Comparison of ENCODE assay signal across 28 cellular contexts in genomic region chr12:47417960-47418359, GRCh38.
"Had no signal": no experiment of that assay in that cellular context is flagged by ENCODE, and none has a peak within 500 bp of the region (broad histone marks: within the 10 kb centered on the region; RNA-seq: fewer than 3 reads in every experiment).

No MANE protein-coding gene starts in this region.

- DNase-seq: naive thymus-derived CD4-positive, alpha-beta T cell; natural killer cell; nucleus accumbens; pancreas; right cardiac atrium; right lobe of liver; sigmoid colon; small intestine; stimulated activated CD4-positive, alpha-beta T cell treated with anti-CD3 and anti-CD28 coated beads, Interleukin-15, amount 100 ng/mL, for 24 hours; stimulated activated CD4-positive, alpha-beta T cell treated with anti-CD3 and anti-CD28 coated beads, Interleukin-2, amount 100 ng/mL, for 24 hours; stimulated activated CD4-positive, alpha-beta T cell treated with anti-CD3 and anti-CD28 coated beads, Interleukin-2, amount 100 ng/mL, for 48 hours; stimulated activated CD4-positive, alpha-beta T cell treated with anti-CD3 and anti-CD28 coated beads, Interleukin-4, amount 100 ng/mL, for 24 hours; stimulated activated naive CD4-positive, alpha-beta T cell; stimulated activated naive CD8-positive, alpha-beta T cell treated with anti-CD3 and anti-CD28 coated beads, Interleukin-15, amount 100 ng/mL, for 72 hours; stimulated activated naive CD8-positive, alpha-beta T cell treated with anti-CD3 and anti-CD28 coated beads, Interleukin-15, Interleukin-2, amounts not matched to agents 100 U/mL and 50 U/mL, for 24 hours; substantia nigra; testis; tibial artery; trophoblast cell; upper lobe of left lung had no signal

- H3K4me3 Mint-ChIP-seq: naive thymus-derived CD4-positive, alpha-beta T cell; natural killer cell; nephron; neural crest cell; stimulated activated effector memory CD8-positive, alpha-beta T cell treated with anti-CD3 and anti-CD28 coated beads, Interleukin-12 subunit alpha, Interleukin-12 subunit beta, amount 100 ng/mL, for 72 hours; stimulated activated naive CD8-positive, alpha-beta T cell treated with anti-CD3 and anti-CD28 coated beads, Interleukin-15, amount 100 ng/mL, for 72 hours had no signal

- H3K36me3 Mint-ChIP-seq: natural killer cell had no signal

- H3K36me3 ChIP-seq: neutrophil, pancreas, prostate gland, right lobe of liver, sigmoid colon, suprapubic skin, tibial artery, upper lobe of left lung, vagina had no signal

- H3K27me3 ChIP-seq: neutrophil, pancreas, right lobe of liver, sigmoid colon, suprapubic skin, testis, tibial artery, upper lobe of left lung, vagina had no signal

- ATAC-seq: naive thymus-derived CD4-positive, alpha-beta T cell; natural killer cell; pancreas; right cardiac atrium; right lobe of liver; stimulated activated effector memory CD8-positive, alpha-beta T cell treated with anti-CD3 and anti-CD28 coated beads, Interleukin-12 subunit alpha, Interleukin-12 subunit beta, amount 100 ng/mL, for 72 hours; stimulated activated naive CD8-positive, alpha-beta T cell treated with anti-CD3 and anti-CD28 coated beads, Interleukin-15, amount 100 ng/mL, for 72 hours; stimulated activated naive CD8-positive, alpha-beta T cell treated with anti-CD3 and anti-CD28 coated beads, Interleukin-15, Interleukin-2, amounts not matched to agents 100 U/mL and 50 U/mL, for 24 hours had no signal

- H3K27ac ChIP-seq: neutrophil, pancreas, prostate gland, right lobe of liver, sigmoid colon, suprapubic skin, testis, tibial artery, upper lobe of left lung, vagina had no signal

- H3K9me3 ChIP-seq: neutrophil, pancreas, prostate gland, right lobe of liver, sigmoid colon, suprapubic skin, testis, tibial artery, upper lobe of left lung, vagina had no signal

- H3K27ac Mint-ChIP-seq: naive thymus-derived CD4-positive, alpha-beta T cell; natural killer cell; nephron; stimulated activated effector memory CD8-positive, alpha-beta T cell treated with anti-CD3 and anti-CD28 coated beads, Interleukin-12 subunit alpha, Interleukin-12 subunit beta, amount 100 ng/mL, for 72 hours; stimulated activated naive CD8-positive, alpha-beta T cell treated with anti-CD3 and anti-CD28 coated beads, Interleukin-15, amount 100 ng/mL, for 72 hours had no signal

- H3K9me3 Mint-ChIP-seq: natural killer cell; nephron; stimulated activated effector memory CD8-positive, alpha-beta T cell treated with anti-CD3 and anti-CD28 coated beads, Interleukin-12 subunit alpha, Interleukin-12 subunit beta, amount 100 ng/mL, for 72 hours had no signal

- FAIRE-seq: pancreas, small intestine, urothelium cell line had no signal

- H3K4me1 ChIP-seq: pancreas, prostate gland, right lobe of liver, testis, upper lobe of left lung, vagina had no signal

- H3K4me1 Mint-ChIP-seq: nephron had no signal

- H3K27me3 Mint-ChIP-seq: naive thymus-derived CD4-positive, alpha-beta T cell; stimulated activated naive CD8-positive, alpha-beta T cell treated with anti-CD3 and anti-CD28 coated beads, Interleukin-15, amount 100 ng/mL, for 72 hours had no signal

- H3K4me3 ChIP-seq: pancreas, prostate gland, right lobe of liver, sigmoid colon, suprapubic skin, testis, tibial artery, upper lobe of left lung, vagina had no signal
